ENCODE assay signal across 19 cellular contexts in genomic region chr3:49273825-49274532, GRCh38.
"Had no signal": no experiment of that assay in that cellular context is flagged by ENCODE, and none has a peak within 500 bp of the region (broad histone marks: within the 10 kb centered on the region; RNA-seq: fewer than 3 reads in every experiment).

No MANE protein-coding gene starts in this region.

- H3K4me3 ChIP-seq: lower lobe of right lung, SJCRH30 had no signal

- H3K9me3 Mint-ChIP-seq: dendritic cell treated with granulocyte-macrophage colony-stimulating factor and Interleukin-4, amounts not matched to agents 40 ng/mL and 50 ng/mL, for 4 days; effector memory CD8-positive, alpha-beta T cell; nephron progenitor cell; type B pancreatic cell had no signal

- H3K4me1 ChIP-seq: SJCRH30 had no signal

- H3K27ac ChIP-seq: brain microvascular endothelial cell, lower lobe of right lung, SJCRH30 had no signal

- H3K27me3 ChIP-seq: brain microvascular endothelial cell, SJCRH30 had no signal

- H3K9me3 ChIP-seq: lower lobe of right lung, SJCRH30 had no signal

- ATAC-seq: effector memory CD8-positive, alpha-beta T cell; left colon; lower lobe of right lung; right cardiac atrium had no signal

- H3K4me3 Mint-ChIP-seq: dendritic cell treated with granulocyte-macrophage colony-stimulating factor and Interleukin-4, amounts not matched to agents 40 ng/mL and 50 ng/mL, for 4 days; effector memory CD8-positive, alpha-beta T cell; nephron progenitor cell; type B pancreatic cell had no signal

- H3K27ac Mint-ChIP-seq: dendritic cell treated with granulocyte-macrophage colony-stimulating factor and Interleukin-4, amounts not matched to agents 40 ng/mL and 50 ng/mL, for 4 days; effector memory CD8-positive, alpha-beta T cell; nephron progenitor cell; progenitor cell of endocrine pancreas; type B pancreatic cell had no signal

- DNase-seq: activated CD4-positive, alpha-beta T cell treated with anti-CD3 and anti-CD28 coated beads, Interleukin-2, amount 50 U/mL, for 4 hours; activated CD4-positive, CD25-positive, alpha-beta regulatory T cell; activated naive CD4-positive, alpha-beta T cell treated with Interleukin-2 at 50 U/mL for 16 hours; anterior cingulate cortex; brain microvascular endothelial cell; effector memory CD8-positive, alpha-beta T cell; left colon; lower lobe of right lung; nephron progenitor cell; occipital lobe; right cardiac atrium; SJCRH30; small intestine; stimulated activated CD4-positive, alpha-beta T cell treated with anti-CD3 and anti-CD28 coated beads, Interleukin-4, amount 100 ng/mL, for 24 hours; stimulated activated naive CD4-positive, alpha-beta T cell treated with Interleukin-2 at 50 U/mL for 16 hours; T-helper 2 cell had no signal

- H3K27me3 Mint-ChIP-seq: dendritic cell treated with granulocyte-macrophage colony-stimulating factor and Interleukin-4, amounts not matched to agents 40 ng/mL and 50 ng/mL, for 4 days; effector memory CD8-positive, alpha-beta T cell; progenitor cell of endocrine pancreas; type B pancreatic cell had no signal
